In the genomic region with DNA sequence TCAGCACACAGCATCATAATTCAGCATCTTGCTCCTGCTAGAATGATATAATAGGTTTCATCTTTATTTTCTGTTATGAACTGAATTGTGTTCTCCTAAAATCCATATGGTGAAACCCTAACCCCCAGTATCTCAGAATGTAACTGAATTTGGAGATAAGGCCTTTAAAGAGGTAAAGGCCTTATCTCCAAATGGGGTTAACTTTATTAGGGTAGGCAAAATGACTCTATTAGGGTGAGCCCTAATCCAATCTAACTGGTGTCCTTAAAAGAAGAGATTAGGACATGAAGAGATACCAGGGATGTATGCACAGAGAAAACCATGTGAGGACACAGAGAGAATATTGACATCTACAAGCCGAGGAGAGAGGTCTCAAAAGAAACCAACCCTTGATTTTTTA, we compare ENCODE assay signal across 19 cellular contexts. TPM values are rescaled to one million over a fixed set of nuclear protein-coding genes. Genes with fewer than 3 reads are reported as not detected.
DNase-seq lines count a peak whose midpoint lies in the region; ATAC-seq and TF ChIP-seq lines count a peak whose summit lies in the region.
"Had no signal": no experiment of that assay in that cellular context is flagged by ENCODE, and none has a peak within 500 bp of the region (broad histone marks: within the 10 kb centered on the region; RNA-seq: fewer than 3 reads in every experiment).

No MANE protein-coding gene starts in this region.

- H3K27me3 ChIP-seq in GM23248 (replicated peaks; ENCODE audit: insufficient read depth) (no peaks in the 10 kb centered on the region), SK-N-SH (ENCODE audit: insufficient read depth) (no peaks in the 10 kb centered on the region), parathyroid adenoma (ENCODE audit: control insufficient read depth, insufficient read depth, low read length) (no peaks in the 10 kb centered on the region)

- H3K4me3 Mint-ChIP-seq in stimulated activated naive CD8-positive, alpha-beta T cell treated with anti-CD3 and anti-CD28 coated beads, Interleukin-15, amount 100 ng/mL, for 72 hours: no peak overlapping the region
- H3K4me3 Mint-ChIP-seq in activated naive CD4-positive, alpha-beta T cell treated with anti-CD3 and anti-CD28 coated beads, Interleukin-2, amount 10 ng/mL, durations not matched to agents 7 days and 5 days: no peak overlapping the region
- H3K4me3 Mint-ChIP-seq: CD8-positive, alpha-beta T cell had no signal

- H3K4me3 ChIP-seq in GM23248 (no peak overlapping the region), SK-N-SH (ENCODE audit: low read depth in 2 of 2, low read length in 1 of 2) (no peak overlapping the region), parathyroid adenoma (ENCODE audit: low read depth, low read length) (no peak overlapping the region)
- H3K4me3 ChIP-seq: BLaER1, GM12878 had no signal

- peaks cover 10% of the 10 kb centered on the region for H3K4me1 ChIP-seq in GM23248 (ENCODE audit: insufficient read depth)
- no peaks in the 10 kb centered on the region for H3K4me1 ChIP-seq in SK-N-SH (ENCODE audit: control insufficient read depth in 1 of 2, insufficient read depth in 2 of 2, low read depth in 1 of 2, low read length in 1 of 2)
- peaks cover 9% of the 10 kb centered on the region for H3K4me1 ChIP-seq in parathyroid adenoma

- H3K27ac Mint-ChIP-seq in stimulated activated naive CD8-positive, alpha-beta T cell treated with anti-CD3 and anti-CD28 coated beads, Interleukin-15, amount 100 ng/mL, for 72 hours: no peak overlapping the region
- H3K27ac Mint-ChIP-seq in activated naive CD4-positive, alpha-beta T cell treated with anti-CD3 and anti-CD28 coated beads, Interleukin-2, amount 10 ng/mL, durations not matched to agents 7 days and 5 days: no peak overlapping the region
- H3K27ac Mint-ChIP-seq: CD8-positive, alpha-beta T cell had no signal

- H4K20me1 ChIP-seq in GM23248 (ENCODE audit: insufficient read depth): no peaks in the 10 kb centered on the region
- no peaks in the 10 kb centered on the region for H4K20me1 ChIP-seq in SK-N-SH (ENCODE audit: insufficient read depth)
- H4K20me1 ChIP-seq: BLaER1 had no signal

- in situ Hi-C loops in GM23248 (cut with MboI): no loop called here

- H3K79me2 ChIP-seq in GM23248 (ENCODE audit: insufficient read depth): no peaks in the 10 kb centered on the region
- H3K79me2 ChIP-seq in SK-N-SH (ENCODE audit: insufficient read depth): no peaks in the 10 kb centered on the region
- H3K79me2 ChIP-seq in parathyroid adenoma: no peaks in the 10 kb centered on the region

- H2AFZ ChIP-seq in GM23248 (peak overlapping the region; percentile 47; the same call in 1 of the 2 replicates), SK-N-SH (ENCODE audit: low read depth) (no peak overlapping the region), parathyroid adenoma (peak overlapping the region; percentile 7)

- peak in 1 of 2 experiments; percentile 91; a peak in 2 of 4 replicates for TF ChIP-seq EP300 in SK-N-SH (IDR thresholded peaks at IDR 0.05; ENCODE audit: borderline replicate concordance in 1 of 2, low read depth in 1 of 2, low read length in 1 of 2)

- DNase-seq in GM23248: no peak
- DNase-seq in SK-N-SH: peak; percentile 50
- DNase-seq in stimulated activated naive CD8-positive, alpha-beta T cell treated with anti-CD3 and anti-CD28 coated beads, Interleukin-15, amount 100 ng/mL, for 72 hours: no peak
- DNase-seq in NCI-H2029 treated with DMSO at 0.1 percent for 48 hours (lab: John Stamatoyannopoulos, UW): no peak
- DNase-seq in activated naive CD4-positive, alpha-beta T cell treated with anti-CD3 and anti-CD28 coated beads, Interleukin-2, amount 10 ng/mL, durations not matched to agents 7 days and 5 days: no peak
- no peak for DNase-seq in H4 (ENCODE audit: low spot score)
- DNase-seq: 8988T; Calu3; CD8-positive, alpha-beta T cell; DMS 273 treated with DMSO at 0.1 percent for 48 hours; DMS53; DND-41; EL; HCEC 1CT had no signal

- H3K27ac ChIP-seq in GM23248 (no peak overlapping the region), SK-N-SH (ENCODE audit: low read depth in 2 of 2, low read length in 1 of 2) (no peak overlapping the region), parathyroid adenoma (no peak overlapping the region)
- H3K27ac ChIP-seq: BLaER1, HL-60 had no signal

- H3K4me2 ChIP-seq in GM23248 (ENCODE audit: unreplicated experiment) (no peak overlapping the region), SK-N-SH (no peak overlapping the region), parathyroid adenoma (ENCODE audit: low read length) (no peak overlapping the region)
- H3K4me2 ChIP-seq: BLaER1 had no signal

- TF ChIP-seq CTCF in SK-N-SH (IDR thresholded peaks at IDR 0.05) (no peak), parathyroid adenoma (IDR thresholded peaks at IDR 0.05) (no peak)

- peaks cover 16% of the 10 kb centered on the region for H3F3A ChIP-seq in GM23248 (ENCODE audit: insufficient read depth)
- H3F3A ChIP-seq in SK-N-SH (replicated peaks; ENCODE audit: insufficient read depth): no peaks in the 10 kb centered on the region

- no peak for TF ChIP-seq RAD21 in SK-N-SH (IDR thresholded peaks at IDR 0.05; ENCODE audit: low read length)

- no peak for ATAC-seq in stimulated activated naive CD8-positive, alpha-beta T cell treated with anti-CD3 and anti-CD28 coated beads, Interleukin-15, amount 100 ng/mL, for 72 hours
- ATAC-seq: CD8-positive, alpha-beta T cell; GM12878 had no signal

- POLR2A ChIA-PET in SK-N-SH (lab: Yijun Ruan, JAX): no interaction called here

- H3K9me2 ChIP-seq in GM23248 (ENCODE audit: insufficient read depth) (no peaks in the 10 kb centered on the region), SK-N-SH (no peaks in the 10 kb centered on the region)

- H3K9me3 Mint-ChIP-seq in stimulated activated naive CD8-positive, alpha-beta T cell treated with anti-CD3 and anti-CD28 coated beads, Interleukin-15, amount 100 ng/mL, for 72 hours: peaks cover 5 to 6% of the 10 kb centered on the region in 2 donors
- no peaks in the 10 kb centered on the region for H3K9me3 Mint-ChIP-seq in activated naive CD4-positive, alpha-beta T cell treated with anti-CD3 and anti-CD28 coated beads, Interleukin-2, amount 10 ng/mL, durations not matched to agents 7 days and 5 days
- H3K9me3 Mint-ChIP-seq: CD8-positive, alpha-beta T cell had no signal

- H3K27me3 Mint-ChIP-seq in stimulated activated naive CD8-positive, alpha-beta T cell treated with anti-CD3 and anti-CD28 coated beads, Interleukin-15, amount 100 ng/mL, for 72 hours: peaks cover 40% of the 10 kb centered on the region
- H3K27me3 Mint-ChIP-seq in activated naive CD4-positive, alpha-beta T cell treated with anti-CD3 and anti-CD28 coated beads, Interleukin-2, amount 10 ng/mL, durations not matched to agents 7 days and 5 days: peaks cover 38% of the 10 kb centered on the region

- H3K36me3 ChIP-seq in GM23248 (ENCODE audit: low read depth): no peaks in the 10 kb centered on the region
- no peaks in the 10 kb centered on the region for H3K36me3 ChIP-seq in SK-N-SH (replicated peaks in 1 of 2; ENCODE audit: control insufficient read depth in 1 of 2, insufficient read depth in 2 of 2, low read length in 1 of 2)
- H3K36me3 ChIP-seq in parathyroid adenoma (ENCODE audit: control insufficient read depth, insufficient read depth, low read length): no peaks in the 10 kb centered on the region
- H3K36me3 ChIP-seq: BLaER1 had no signal

- no peaks in the 10 kb centered on the region for H3K9me3 ChIP-seq in GM23248 (ENCODE audit: low read depth)
- H3K9me3 ChIP-seq in SK-N-SH: no peaks in the 10 kb centered on the region
- H3K9me3 ChIP-seq in parathyroid adenoma (ENCODE audit: control insufficient read depth, low read length): no peaks in the 10 kb centered on the region

- 100% methylated on average over 1 of the region's 1 CpG for whole genome bisulfite sequencing in GM23248 (ENCODE audit: low coverage in 1 of 2, low lambda C conversion rate in 2 of 2, missing lambda C conversion rate in 2 of 2), 2 experiments
- 15% methylated on average over 1 of the region's 1 CpG for WGBS in SK-N-SH (ENCODE audit: low lambda C conversion rate)

- CTCF ChIA-PET in SK-N-SH (lab: Yijun Ruan, JAX): interaction anchor here (1.2 to 1.4 kb wide), 2 partner anchors 34 to 111 kb away, joined by 3 to 5 read pairs; no protein-coding TSS in a partner anchor
- CTCF ChIA-PET in activated naive CD4-positive, alpha-beta T cell treated with anti-CD3 and anti-CD28 coated beads, Interleukin-2, amount 10 ng/mL, durations not matched to agents 7 days and 5 days (lab: Charles Lee): no interaction called here

- H3K9ac ChIP-seq in GM23248 (no peak overlapping the region), SK-N-SH (no peak overlapping the region), parathyroid adenoma (no peak overlapping the region)
- H3K9ac ChIP-seq: BLaER1 had no signal

- H3K4me1 Mint-ChIP-seq in stimulated activated naive CD8-positive, alpha-beta T cell treated with anti-CD3 and anti-CD28 coated beads, Interleukin-15, amount 100 ng/mL, for 72 hours: peaks cover 9% of the 10 kb centered on the region
- H3K4me1 Mint-ChIP-seq in activated naive CD4-positive, alpha-beta T cell treated with anti-CD3 and anti-CD28 coated beads, Interleukin-2, amount 10 ng/mL, durations not matched to agents 7 days and 5 days: peaks cover 4% of the 10 kb centered on the region

- no peaks in the 10 kb centered on the region for H3K36me3 Mint-ChIP-seq in activated naive CD4-positive, alpha-beta T cell treated with anti-CD3 and anti-CD28 coated beads, Interleukin-2, amount 10 ng/mL, durations not matched to agents 7 days and 5 days
- H3K36me3 Mint-ChIP-seq: CD8-positive, alpha-beta T cell had no signal

TF ChIP-seq in SK-N-SH, 30 proteins besides CTCF, POLR2A, EP300 and RAD21 (continues in another document):
- no peak for TF ChIP-seq TCF12 (IDR thresholded peaks at IDR 0.05)
- TF ChIP-seq JUND (IDR thresholded peaks at IDR 0.05): no peak

RNA-seq across cellular contexts. Expression of gene MRS2, which starts 8.7 kb away (rescaled TPM):
- total RNA-seq in GM23248 (2014; rRNA removed; shearing (Covaris generic)): 15.4 and 18.0 TPM in 2 replicates
- polyA plus RNA-seq in GM23248 (2016; fragmentation: Nextera tagmentation; extraction: Ambion mirVana) (21.3 and 23.5 TPM in 2 replicates), SK-N-SH (2012; rRNA removed) (9.4 and 14.8 TPM in 2 replicates)
- 13.1 and 14.5 TPM in 2 replicates for polyA plus RNA-seq in SK-N-SH (2012; cell fraction: cytosol; rRNA removed)
- 11.6 and 17.3 TPM in 2 replicates for polyA plus RNA-seq in SK-N-SH (2012; cell fraction: nucleus; rRNA removed)
- 37.4 and 38.5 TPM in 2 replicates for total RNA-seq in H4 (2014; rRNA removed; shearing (Covaris generic))

RNA-seq across cellular contexts. Expression of gene DCDC2, which starts 36.2 kb away (rescaled TPM):
- not detected in 2 replicates for total RNA-seq in GM23248 (2014; rRNA removed; shearing (Covaris generic))
- polyA plus RNA-seq in GM23248 (2016; fragmentation: Nextera tagmentation; extraction: Ambion mirVana) (not detected in 2 replicates), SK-N-SH (2012; rRNA removed) (not detected in 2 replicates)
- polyA plus RNA-seq in SK-N-SH (2012; cell fraction: cytosol; rRNA removed): not detected in 2 replicates
- polyA plus RNA-seq in SK-N-SH (2012; cell fraction: nucleus; rRNA removed): not detected in 2 replicates
- total RNA-seq in H4 (2014; rRNA removed; shearing (Covaris generic)): 0.02 TPM in 1 of 2 replicates, not detected in the other
- total RNA-seq: CD8-positive, alpha-beta T cell; G401 had no signal
